In genomic region chr11:4491405-4491804, GRCh38 we compare ENCODE assay signal across 12 cellular contexts. TPM values are rescaled to one million over a fixed set of nuclear protein-coding genes. Genes with fewer than 3 reads are reported as not detected.
"Had no signal": no experiment of that assay in that cellular context is flagged by ENCODE, and none has a peak within 500 bp of the region (broad histone marks: within the 10 kb centered on the region; RNA-seq: fewer than 3 reads in every experiment).

No MANE protein-coding gene starts in this region.

RNA-seq across cellular contexts. Expression of gene OR52K1, which starts 9.0 kb away (rescaled TPM):
- total RNA-seq: OCI-LY7, PC-3, PC-9, Peyer's patch, Right ventricle myocardium inferior, Right ventricle myocardium superior, RPMI7951, SJCRH30, SJSA1, SK-MEL-5, T-cell had no signal
- polyA plus RNA-seq: SK-N-SH had no signal

RNA-seq across cellular contexts. Expression of gene OR52K2, which starts 42.3 kb away (rescaled TPM):
- total RNA-seq: OCI-LY7, PC-3, PC-9, Peyer's patch, Right ventricle myocardium inferior, Right ventricle myocardium superior, RPMI7951, SJCRH30, SJSA1, SK-MEL-5, T-cell had no signal
- polyA plus RNA-seq: SK-N-SH had no signal

RNA-seq across cellular contexts. Expression of gene OR52M1, which starts 53.6 kb away (rescaled TPM):
- total RNA-seq: OCI-LY7, PC-3, PC-9, Peyer's patch, Right ventricle myocardium inferior, Right ventricle myocardium superior, RPMI7951, SJCRH30, SJSA1, SK-MEL-5, T-cell had no signal
- polyA plus RNA-seq: SK-N-SH had no signal
